ENCODE assay signal across 10 cellular contexts in genomic region chr17:73720187-73720834, GRCh38.
DNase-seq lines count a peak whose midpoint lies in the region; ATAC-seq and TF ChIP-seq lines count a peak whose summit lies in the region.
"Had no signal": no experiment of that assay in that cellular context is flagged by ENCODE, and none has a peak within 500 bp of the region (broad histone marks: within the 10 kb centered on the region; RNA-seq: fewer than 3 reads in every experiment).

No MANE protein-coding gene starts in this region.

- H3K27ac Mint-ChIP-seq in activated naive CD4-positive, alpha-beta T cell treated with anti-CD3 and anti-CD28 coated beads for 36 hours = no peak overlapping the region

- no peak for ATAC-seq in GM18505 (IDR thresholded peaks at IDR 0.05; ENCODE audit: unreplicated experiment)

- no peaks in the 10 kb centered on the region for H3K27me3 ChIP-seq in stomach smooth muscle (ENCODE audit: control insufficient read depth in 1 of 2, insufficient read depth in 2 of 2, low read length in 2 of 2)

- no peak overlapping the region for H3K9ac ChIP-seq in stomach smooth muscle (ENCODE audit: low read length in 2 of 2)

- H3K27ac ChIP-seq in caudate nucleus (ENCODE audit: low read depth, low read length) (peak overlapping the region; percentile 24), stomach smooth muscle (ENCODE audit: low read length) (peak overlapping the region; percentile 69)

- H3K4me1 Mint-ChIP-seq in activated naive CD4-positive, alpha-beta T cell treated with anti-CD3 and anti-CD28 coated beads for 36 hours (ENCODE audit: low read depth) = peaks cover 44% of the 10 kb centered on the region

- H3K4me3 Mint-ChIP-seq in activated naive CD4-positive, alpha-beta T cell treated with anti-CD3 and anti-CD28 coated beads for 36 hours = no peak overlapping the region

- CTCF ChIA-PET in activated naive CD4-positive, alpha-beta T cell treated with anti-CD3 and anti-CD28 coated beads for 36 hours (lab: Charles Lee) = interaction anchor here (0.8 to 1.6 kb wide), 5 partner anchors 9 to 290 kb away, joined by 3 to 7 read pairs (median 4); no protein-coding TSS in a partner anchor

- no peaks in the 10 kb centered on the region for H3K9me3 ChIP-seq in stomach smooth muscle (ENCODE audit: control insufficient read depth in 2 of 2, low read length in 2 of 2)
- H3K9me3 ChIP-seq: heart right ventricle had no signal

- DNase-seq in activated naive CD4-positive, alpha-beta T cell treated with anti-CD3 and anti-CD28 coated beads for 36 hours = peak; percentile 62
- no peak for DNase-seq in activated naive CD4-positive, alpha-beta T cell treated with anti-CD3 and anti-CD28 coated beads, Interleukin-2, amount 50 U/mL, for 16 hours
- DNase-seq in NCI-H69 (lab: John Stamatoyannopoulos, UW) = peak; percentile 80
- DNase-seq in caudate nucleus (lab: John Stamatoyannopoulos, UW) = peak in 2 of 61 donors; percentile 47 to 60
- no peak for DNase-seq in cortex of kidney (lab: John Stamatoyannopoulos, UW)
- DNase-seq in activated effector memory CD4-positive, alpha-beta T cell treated with anti-CD3 and anti-CD28 coated beads, Interleukin-2, amount 50 U/mL, for 16 hours = no peak
- DNase-seq: activated CD4-positive, alpha-beta T cell treated with anti-CD3 and anti-CD28 coated beads, Interleukin-2, amount 50 U/mL, for 1 hour had no signal

- no peaks in the 10 kb centered on the region for H3K36me3 Mint-ChIP-seq in activated naive CD4-positive, alpha-beta T cell treated with anti-CD3 and anti-CD28 coated beads for 36 hours (ENCODE audit: low read depth)

- no peaks in the 10 kb centered on the region for H3K9me3 Mint-ChIP-seq in activated naive CD4-positive, alpha-beta T cell treated with anti-CD3 and anti-CD28 coated beads for 36 hours

- peaks cover 16% of the 10 kb centered on the region for H3K4me1 ChIP-seq in stomach smooth muscle (ENCODE audit: control insufficient read depth, insufficient read depth, low read length)

- intact Hi-C loops in activated naive CD4-positive, alpha-beta T cell treated with anti-CD3 and anti-CD28 coated beads for 36 hours (cut with micrococcal nuclease) = loop anchor here (5.0 kb wide), 2 partner anchors 107 to 182 kb away; no protein-coding TSS in a partner anchor

- no peaks in the 10 kb centered on the region for H3K36me3 ChIP-seq in stomach smooth muscle (ENCODE audit: control insufficient read depth in 2 of 2, insufficient read depth in 2 of 2, low read length in 2 of 2)
- H3K36me3 ChIP-seq: heart right ventricle had no signal

- no peak overlapping the region for H3K4me3 ChIP-seq in stomach smooth muscle (ENCODE audit: low read length in 2 of 2)
- H3K4me3 ChIP-seq: heart right ventricle had no signal

- no peak for TF ChIP-seq POLR2A in GM18505 (IDR thresholded peaks at IDR 0.05; ENCODE audit: borderline replicate concordance, extremely low read depth, insufficient read depth, insufficient read length)

- no peaks in the 10 kb centered on the region for H3K27me3 Mint-ChIP-seq in activated naive CD4-positive, alpha-beta T cell treated with anti-CD3 and anti-CD28 coated beads for 36 hours (ENCODE audit: low read depth)

Comparison
In these comparisons a context has a peak if more than half of its experiments do, and no peak if none do; other contexts are left out.
1. DNase-seq: peak in activated naive CD4-positive, alpha-beta T cell treated with anti-CD3 and anti-CD28 coated beads for 36 hours (single experiment) and NCI-H69 (single experiment); none in activated naive CD4-positive, alpha-beta T cell treated with anti-CD3 and anti-CD28 coated beads, Interleukin-2, amount 50 U/mL, for 16 hours (single experiment), cortex of kidney (single experiment) and activated effector memory CD4-positive, alpha-beta T cell treated with anti-CD3 and anti-CD28 coated beads, Interleukin-2, amount 50 U/mL, for 16 hours (single experiment).